Comparison of ENCODE assay signal across 22 cellular contexts in the genomic region with DNA sequence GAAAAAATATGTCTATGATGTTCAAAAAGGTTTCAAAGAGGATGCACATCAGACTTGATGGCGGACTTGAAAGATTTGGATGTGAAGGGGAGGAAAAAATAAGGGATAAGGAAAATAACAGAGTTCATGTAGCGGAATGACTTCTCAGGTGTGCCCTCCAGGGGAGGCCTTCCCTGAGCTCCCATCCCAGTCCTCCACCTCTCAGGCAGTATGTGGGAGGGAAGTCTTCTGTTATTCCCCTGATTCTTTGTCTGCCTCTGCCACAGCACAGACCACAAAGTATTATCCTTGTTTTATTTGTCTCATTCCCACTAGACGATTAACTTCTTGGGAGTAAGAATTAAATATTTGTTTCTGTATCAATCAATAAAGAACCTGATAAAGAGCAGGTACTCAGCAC. TPM values are rescaled to one million over a fixed set of nuclear protein-coding genes. Genes with fewer than 3 reads are reported as not detected.
DNase-seq lines count a peak whose midpoint lies in the region; ATAC-seq and TF ChIP-seq lines count a peak whose summit lies in the region.
"Had no signal": no experiment of that assay in that cellular context is flagged by ENCODE, and none has a peak within 500 bp of the region (broad histone marks: within the 10 kb centered on the region; RNA-seq: fewer than 3 reads in every experiment).

No MANE protein-coding gene starts in this region.

- WGBS in SK-N-SH (ENCODE audit: low lambda C conversion rate), result 97% methylated on average over 3 of the region's 3 CpGs

- H3K27me3 ChIP-seq in SK-N-SH (ENCODE audit: insufficient read depth), result no peaks in the 10 kb centered on the region
- no peaks in the 10 kb centered on the region for H3K27me3 ChIP-seq in adipocyte (replicated peaks; ENCODE audit: control insufficient read depth, insufficient read depth, low read length)
- H3K27me3 ChIP-seq in subcutaneous abdominal adipose tissue (ENCODE audit: control insufficient read depth in 5 of 5, insufficient read depth in 4 of 5, low read length in 5 of 5), result no peaks in the 10 kb centered on the region
- H3K27me3 ChIP-seq: BLaER1, SJCRH30 had no signal

- H3K4me3 ChIP-seq in SK-N-SH (ENCODE audit: low read depth in 2 of 2, low read length in 1 of 2) (no peak overlapping the region), adipocyte (ENCODE audit: low read length) (no peak overlapping the region), subcutaneous abdominal adipose tissue (ENCODE audit: low read depth in 1 of 5, low read length in 5 of 5) (no peak overlapping the region)
- H3K4me3 ChIP-seq: BLaER1, SJCRH30 had no signal

- DNase-seq in SK-N-SH, result no peak
- DNase-seq in adipocyte (ENCODE audit: low read depth), result no peak
- DNase-seq in iPS-NIHi7 (ENCODE audit: extremely low spot score), result peak; percentile 40
- DNase-seq in middle frontal gyrus (ENCODE audit: extremely low spot score, low spot score), result no peak
- DNase-seq in COLO668 (lab: John Stamatoyannopoulos, UW; ENCODE audit: unreplicated experiment), result no peak
- DNase-seq: ACHN; Caco-2; CD4-positive, alpha-beta T cell; KG1; NCI-H1092; NCI-H1436 treated with DMSO at 0.1 percent for 48 hours; NCI-H2029; NCI-H2227 treated with DMSO at 0.1 percent for 48 hours; NCI-H510A; SJCRH30 had no signal

- H3K9ac ChIP-seq in SK-N-SH, result no peak overlapping the region
- peak overlapping the region; percentile 37 for H3K9ac ChIP-seq in adipocyte (ENCODE audit: low read length)
- H3K9ac ChIP-seq in subcutaneous abdominal adipose tissue (ENCODE audit: low read length in 5 of 5), result no peak overlapping the region
- H3K9ac ChIP-seq: BLaER1 had no signal

- no peak overlapping the region for H2AFZ ChIP-seq in SK-N-SH (ENCODE audit: low read depth)

- CTCF ChIA-PET in SK-N-SH (lab: Yijun Ruan, JAX), result no interaction called here

- H3K9me2 ChIP-seq in SK-N-SH, result no peaks in the 10 kb centered on the region

- POLR2A ChIA-PET in SK-N-SH (lab: Yijun Ruan, JAX), result no interaction called here

- H3K4me1 ChIP-seq in SK-N-SH (ENCODE audit: control insufficient read depth in 1 of 2, insufficient read depth in 2 of 2, low read depth in 1 of 2, low read length in 1 of 2), result peaks cover 4 to 42% of the 10 kb centered on the region in 2 experiments
- H3K4me1 ChIP-seq in adipocyte (ENCODE audit: control insufficient read depth, insufficient read depth, low read length), result peaks cover 92% of the 10 kb centered on the region
- peaks cover 0 to 54% (median 23%) of the 10 kb centered on the region in 5 donors for H3K4me1 ChIP-seq in subcutaneous abdominal adipose tissue (ENCODE audit: control insufficient read depth in 5 of 5, insufficient read depth in 5 of 5, low read length in 5 of 5)
- H3K4me1 ChIP-seq: BLaER1 had no signal

- TF ChIP-seq CTCF in SK-N-SH (IDR thresholded peaks at IDR 0.05), result no peak

- H3F3A ChIP-seq in SK-N-SH (replicated peaks; ENCODE audit: insufficient read depth), result peaks cover 49% of the 10 kb centered on the region

- ATAC-seq in SK-N-SH treated with all-trans-retinoic acid at 6 μM for 48 hours (no peak), HG03097 (IDR thresholded peaks at IDR 0.05; ENCODE audit: low FRiP score, unreplicated experiment) (no peak)
- ATAC-seq: HepG2 had no signal

- no peaks in the 10 kb centered on the region for H3K9me3 ChIP-seq in SK-N-SH
- H3K9me3 ChIP-seq in adipocyte (ENCODE audit: control insufficient read depth, low read length), result no peaks in the 10 kb centered on the region
- H3K9me3 ChIP-seq in subcutaneous abdominal adipose tissue (ENCODE audit: control insufficient read depth in 5 of 5, low read length in 5 of 5), result no peaks in the 10 kb centered on the region
- H3K9me3 ChIP-seq: BLaER1, Caco-2, SJCRH30 had no signal

- peaks cover 4% of the 10 kb centered on the region; the same call in 1 of the 2 replicates for H3K79me2 ChIP-seq in SK-N-SH (ENCODE audit: insufficient read depth)

- H3K36me3 ChIP-seq in SK-N-SH (replicated peaks in 1 of 2; ENCODE audit: control insufficient read depth in 1 of 2, insufficient read depth in 2 of 2, low read length in 1 of 2) (no peaks in the 10 kb centered on the region), adipocyte (ENCODE audit: control insufficient read depth, insufficient read depth, low read length, severe bottlenecking) (peaks cover 8% of the 10 kb centered on the region), subcutaneous abdominal adipose tissue (ENCODE audit: control insufficient read depth in 5 of 5, insufficient read depth in 5 of 5, low read length in 5 of 5) (peaks cover 0 to 3% (median 0%) of the 10 kb centered on the region in 5 donors)
- H3K36me3 ChIP-seq: BLaER1, SJCRH30 had no signal

- no peak for TF ChIP-seq EP300 in SK-N-SH (IDR thresholded peaks at IDR 0.05; ENCODE audit: borderline replicate concordance in 1 of 2, low read depth in 1 of 2, low read length in 1 of 2)

- no peaks in the 10 kb centered on the region for H4K20me1 ChIP-seq in SK-N-SH (ENCODE audit: insufficient read depth)
- H4K20me1 ChIP-seq: BLaER1 had no signal

- no peak for TF ChIP-seq RAD21 in SK-N-SH (IDR thresholded peaks at IDR 0.05; ENCODE audit: low read length)

- no peak overlapping the region for H3K4me2 ChIP-seq in SK-N-SH
- H3K4me2 ChIP-seq: BLaER1 had no signal

- peak overlapping the region; percentile 90; a peak in 3 of 4 replicates for H3K27ac ChIP-seq in SK-N-SH (ENCODE audit: low read depth in 2 of 2, low read length in 1 of 2)
- H3K27ac ChIP-seq in subcutaneous abdominal adipose tissue (ENCODE audit: low read depth, low read length), result peak overlapping the region; percentile 76
- H3K27ac ChIP-seq: 22Rv1, BLaER1, HL-60, SJCRH30 had no signal

TF ChIP-seq in SK-N-SH, 30 proteins besides CTCF, POLR2A, EP300 and RAD21 (continues in another document):
- TF ChIP-seq RFX5 (IDR thresholded peaks at IDR 0.05; ENCODE audit: low read length) (no peak), MEF2A (IDR thresholded peaks at IDR 0.05; ENCODE audit: borderline replicate concordance, low read depth) (no peak), EZH2phosphoT487 (IDR thresholded peaks at IDR 0.05; ENCODE audit: borderline replicate concordance, low read depth) (no peak), NFIC (IDR thresholded peaks at IDR 0.05; ENCODE audit: borderline replicate concordance) (no peak), USF1 (IDR thresholded peaks at IDR 0.05; ENCODE audit: borderline replicate concordance, low read depth) (no peak), GABPA (IDR thresholded peaks at IDR 0.05; ENCODE audit: low read depth) (no peak), CHD2 (IDR thresholded peaks at IDR 0.05; ENCODE audit: low read length, partially characterized antibody) (no peak), ELF1 (IDR thresholded peaks at IDR 0.05) (no peak), MAX (IDR thresholded peaks at IDR 0.05; ENCODE audit: low read depth) (no peak), RCOR1 (IDR thresholded peaks at IDR 0.05; ENCODE audit: low read length) (no peak), JUND (IDR thresholded peaks at IDR 0.05) (no peak), TAF1 (IDR thresholded peaks at IDR 0.05; ENCODE audit: borderline replicate concordance, low read depth, low read length) (no peak)

TF ChIP-seq in SK-N-SH treated with all-trans-retinoic acid at 6 μM for 48 hours, 23 proteins besides CTCF, POLR2A, EP300 and RAD21:
- no peak for TF ChIP-seq SNAI2 (CRISPR knock-in tag; IDR thresholded peaks at IDR 0.05)
- TF ChIP-seq, protein P1, sequence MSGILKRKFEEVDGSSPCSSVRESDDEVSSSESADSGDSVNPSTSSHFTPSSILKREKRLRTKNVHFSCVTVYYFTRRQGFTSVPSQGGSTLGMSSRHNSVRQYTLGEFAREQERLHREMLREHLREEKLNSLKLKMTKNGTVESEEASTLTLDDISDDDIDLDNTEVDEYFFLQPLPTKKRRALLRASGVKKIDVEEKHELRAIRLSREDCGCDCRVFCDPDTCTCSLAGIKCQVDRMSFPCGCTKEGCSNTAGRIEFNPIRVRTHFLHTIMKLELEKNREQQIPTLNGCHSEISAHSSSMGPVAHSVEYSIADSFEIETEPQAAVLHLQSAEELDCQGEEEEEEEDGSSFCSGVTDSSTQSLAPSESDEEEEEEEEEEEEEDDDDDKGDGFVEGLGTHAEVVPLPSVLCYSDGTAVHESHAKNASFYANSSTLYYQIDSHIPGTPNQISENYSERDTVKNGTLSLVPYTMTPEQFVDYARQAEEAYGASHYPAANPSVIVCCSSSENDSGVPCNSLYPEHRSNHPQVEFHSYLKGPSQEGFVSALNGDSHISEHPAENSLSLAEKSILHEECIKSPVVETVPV (CRISPR knock-in tag; IDR thresholded peaks at IDR 0.05), result no peak
- TF ChIP-seq ARNTL (CRISPR knock-in tag; IDR thresholded peaks at IDR 0.05; ENCODE audit: borderline replicate concordance, low read depth), result no peak
- no peak for TF ChIP-seq ZNF8 (CRISPR knock-in tag; IDR thresholded peaks at IDR 0.05)
- TF ChIP-seq PPARA (CRISPR knock-in tag; IDR thresholded peaks at IDR 0.05; ENCODE audit: borderline replicate concordance), result no peak

RNA-seq across cellular contexts. Expression of gene COL5A2, which starts 17.7 kb away (rescaled TPM):
- 18.7 and 20.4 TPM in 2 replicates for polyA plus RNA-seq in SK-N-SH (2012; rRNA removed)
- 14.9 and 20.2 TPM in 2 replicates for polyA plus RNA-seq in SK-N-SH (2012; cell fraction: cytosol; rRNA removed)
- polyA plus RNA-seq in SK-N-SH (2012; cell fraction: nucleus; rRNA removed), result 18.2 and 26.5 TPM in 2 replicates
